ENCODE assay signal across 1 cellular context in the genomic region with DNA sequence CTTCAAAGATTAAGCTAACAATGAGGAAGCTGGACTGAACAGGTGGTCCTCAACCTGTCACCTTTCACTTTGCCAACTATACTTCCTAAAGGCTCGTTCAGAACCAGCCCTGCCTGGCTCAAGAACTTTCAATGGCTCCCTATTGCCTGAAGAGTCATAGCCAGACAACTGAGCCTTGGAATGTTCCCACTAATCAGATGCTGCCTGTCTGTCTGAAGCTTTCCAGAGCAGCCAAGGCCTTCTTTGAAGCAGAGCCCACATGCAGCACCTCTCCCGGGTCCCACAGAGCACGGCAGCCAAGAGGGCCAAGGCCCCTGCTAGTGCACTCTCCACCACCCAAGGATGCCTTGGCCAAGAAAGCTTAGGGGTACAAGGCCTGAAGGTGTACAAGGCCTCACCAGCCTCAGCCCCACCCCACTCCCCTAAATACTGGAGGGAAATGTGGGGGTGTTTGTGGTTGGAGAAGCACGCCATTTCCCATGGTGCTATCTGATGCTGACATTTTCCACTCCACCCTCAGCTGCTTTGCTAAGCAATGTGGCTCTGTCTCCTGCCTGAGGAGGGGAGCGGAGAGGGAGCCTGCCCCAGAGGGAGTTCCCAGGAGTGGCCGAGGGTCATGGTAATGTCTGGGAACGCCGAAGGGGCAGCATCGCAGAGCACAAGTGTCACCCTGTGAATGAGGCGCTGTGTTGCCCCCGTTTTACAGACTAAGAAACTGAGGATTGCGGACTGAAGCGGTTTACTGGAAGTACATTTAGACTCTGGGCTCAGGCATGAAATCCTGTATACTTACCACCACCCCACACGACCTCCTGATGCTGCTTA.
TF ChIP-seq lines count a peak whose summit lies in the region.

No MANE protein-coding gene starts in this region.

TF ChIP-seq in K562, 482 proteins besides CTCF, POLR2A, EP300 and RAD21 (continued from another document and continues in another):
- TF ChIP-seq RHOXF2B (CRISPR knock-in tag; conservative IDR thresholded peaks at IDR 0.05) (no peak), FOXA1 (IDR thresholded peaks at IDR 0.05; ENCODE audit: borderline replicate concordance) (no peak), SNIP1 (IDR thresholded peaks at IDR 0.05; ENCODE audit: low read depth) (no peak), MAFK (IDR thresholded peaks at IDR 0.05; ENCODE audit: low read length) (no peak), CREB1 (IDR thresholded peaks at IDR 0.05) (no peak), CREB1 (CRISPR knock-in tag; IDR thresholded peaks at IDR 0.05) (no peak), TEAD4 (IDR thresholded peaks at IDR 0.05; ENCODE audit: low read length) (peak; percentile 21; the same call in 1 of the 2 replicates), TEAD4 (CRISPR knock-in tag; IDR thresholded peaks at IDR 0.05; ENCODE audit: borderline replicate concordance) (no peak), NFE2L1 (tag; IDR thresholded peaks at IDR 0.05; ENCODE audit: borderline replicate concordance, low read depth) (no peak), FOXJ3 (CRISPR knock-in tag; IDR thresholded peaks at IDR 0.05) (no peak), ELF2 (CRISPR knock-in tag; IDR thresholded peaks at IDR 0.05) (no peak; the same call in none of the 2 replicates), ESRRA (IDR thresholded peaks at IDR 0.05; ENCODE audit: borderline replicate concordance, low read depth) (0 out of 2 replicates have a peak, but pooled peaks have one; percentile 28), SRSF7 (optimal IDR thresholded peaks at IDR 0.05; ENCODE audit: low read depth, low read length) (no peak), NFXL1 (CRISPR knock-in tag; IDR thresholded peaks at IDR 0.05) (no peak), ZNF239 (CRISPR knock-in tag; IDR thresholded peaks at IDR 0.05) (no peak; the same call in 1 of the 2 replicates), DMBX1 (CRISPR knock-in tag; IDR thresholded peaks at IDR 0.05; ENCODE audit: borderline replicate concordance) (peak; percentile 58; the same call in 1 of the 2 replicates), HDAC8 (tag; IDR thresholded peaks at IDR 0.05) (no peak), NR3C1 (CRISPR knock-in tag; IDR thresholded peaks at IDR 0.05) (no peak), ELF1 (tag; IDR thresholded peaks at IDR 0.05) (no peak), BCOR (IDR thresholded peaks at IDR 0.05) (peak; percentile 97), NCOA1 (IDR thresholded peaks at IDR 0.05; ENCODE audit: low read depth) (no peak), ZNF57 (CRISPR knock-in tag; IDR thresholded peaks at IDR 0.05) (no peak), TRIM28 (IDR thresholded peaks at IDR 0.05) (no peak), FOXJ2 (tag; IDR thresholded peaks at IDR 0.05) (no peak)
- TF ChIP-seq, protein P1, sequence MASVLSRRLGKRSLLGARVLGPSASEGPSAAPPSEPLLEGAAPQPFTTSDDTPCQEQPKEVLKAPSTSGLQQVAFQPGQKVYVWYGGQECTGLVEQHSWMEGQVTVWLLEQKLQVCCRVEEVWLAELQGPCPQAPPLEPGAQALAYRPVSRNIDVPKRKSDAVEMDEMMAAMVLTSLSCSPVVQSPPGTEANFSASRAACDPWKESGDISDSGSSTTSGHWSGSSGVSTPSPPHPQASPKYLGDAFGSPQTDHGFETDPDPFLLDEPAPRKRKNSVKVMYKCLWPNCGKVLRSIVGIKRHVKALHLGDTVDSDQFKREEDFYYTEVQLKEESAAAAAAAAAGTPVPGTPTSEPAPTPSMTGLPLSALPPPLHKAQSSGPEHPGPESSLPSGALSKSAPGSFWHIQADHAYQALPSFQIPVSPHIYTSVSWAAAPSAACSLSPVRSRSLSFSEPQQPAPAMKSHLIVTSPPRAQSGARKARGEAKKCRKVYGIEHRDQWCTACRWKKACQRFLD (CRISPR knock-in tag; IDR thresholded peaks at IDR 0.05), result peak; percentile 67; the same call in 1 of the 2 replicates
- TF ChIP-seq, protein P2, sequence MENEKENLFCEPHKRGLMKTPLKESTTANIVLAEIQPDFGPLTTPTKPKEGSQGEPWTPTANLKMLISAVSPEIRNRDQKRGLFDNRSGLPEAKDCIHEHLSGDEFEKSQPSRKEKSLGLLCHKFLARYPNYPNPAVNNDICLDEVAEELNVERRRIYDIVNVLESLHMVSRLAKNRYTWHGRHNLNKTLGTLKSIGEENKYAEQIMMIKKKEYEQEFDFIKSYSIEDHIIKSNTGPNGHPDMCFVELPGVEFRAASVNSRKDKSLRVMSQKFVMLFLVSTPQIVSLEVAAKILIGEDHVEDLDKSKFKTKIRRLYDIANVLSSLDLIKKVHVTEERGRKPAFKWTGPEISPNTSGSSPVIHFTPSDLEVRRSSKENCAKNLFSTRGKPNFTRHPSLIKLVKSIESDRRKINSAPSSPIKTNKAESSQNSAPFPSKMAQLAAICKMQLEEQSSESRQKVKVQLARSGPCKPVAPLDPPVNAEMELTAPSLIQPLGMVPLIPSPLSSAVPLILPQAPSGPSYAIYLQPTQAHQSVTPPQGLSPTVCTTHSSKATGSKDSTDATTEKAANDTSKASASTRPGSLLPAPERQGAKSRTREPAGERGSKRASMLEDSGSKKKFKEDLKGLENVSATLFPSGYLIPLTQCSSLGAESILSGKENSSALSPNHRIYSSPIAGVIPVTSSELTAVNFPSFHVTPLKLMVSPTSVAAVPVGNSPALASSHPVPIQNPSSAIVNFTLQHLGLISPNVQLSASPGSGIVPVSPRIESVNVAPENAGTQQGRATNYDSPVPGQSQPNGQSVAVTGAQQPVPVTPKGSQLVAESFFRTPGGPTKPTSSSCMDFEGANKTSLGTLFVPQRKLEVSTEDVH (IDR thresholded peaks at IDR 0.05; ENCODE audit: low read depth, partially characterized antibody), result no peak
- TF ChIP-seq, protein P3, sequence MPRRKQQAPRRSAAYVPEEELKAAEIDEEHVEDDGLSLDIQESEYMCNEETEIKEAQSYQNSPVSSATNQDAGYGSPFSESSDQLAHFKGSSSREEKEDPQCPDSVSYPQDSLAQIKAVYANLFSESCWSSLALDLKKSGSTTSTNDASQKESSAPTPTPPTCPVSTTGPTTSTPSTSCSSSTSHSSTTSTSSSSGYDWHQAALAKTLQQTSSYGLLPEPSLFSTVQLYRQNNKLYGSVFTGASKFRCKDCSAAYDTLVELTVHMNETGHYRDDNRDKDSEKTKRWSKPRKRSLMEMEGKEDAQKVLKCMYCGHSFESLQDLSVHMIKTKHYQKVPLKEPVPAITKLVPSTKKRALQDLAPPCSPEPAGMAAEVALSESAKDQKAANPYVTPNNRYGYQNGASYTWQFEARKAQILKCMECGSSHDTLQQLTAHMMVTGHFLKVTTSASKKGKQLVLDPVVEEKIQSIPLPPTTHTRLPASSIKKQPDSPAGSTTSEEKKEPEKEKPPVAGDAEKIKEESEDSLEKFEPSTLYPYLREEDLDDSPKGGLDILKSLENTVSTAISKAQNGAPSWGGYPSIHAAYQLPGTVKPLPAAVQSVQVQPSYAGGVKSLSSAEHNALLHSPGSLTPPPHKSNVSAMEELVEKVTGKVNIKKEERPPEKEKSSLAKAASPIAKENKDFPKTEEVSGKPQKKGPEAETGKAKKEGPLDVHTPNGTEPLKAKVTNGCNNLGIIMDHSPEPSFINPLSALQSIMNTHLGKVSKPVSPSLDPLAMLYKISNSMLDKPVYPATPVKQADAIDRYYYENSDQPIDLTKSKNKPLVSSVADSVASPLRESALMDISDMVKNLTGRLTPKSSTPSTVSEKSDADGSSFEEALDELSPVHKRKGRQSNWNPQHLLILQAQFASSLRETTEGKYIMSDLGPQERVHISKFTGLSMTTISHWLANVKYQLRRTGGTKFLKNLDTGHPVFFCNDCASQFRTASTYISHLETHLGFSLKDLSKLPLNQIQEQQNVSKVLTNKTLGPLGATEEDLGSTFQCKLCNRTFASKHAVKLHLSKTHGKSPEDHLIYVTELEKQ (CRISPR knock-in tag; IDR thresholded peaks at IDR 0.05), result peak; percentile 20; the same call in 1 of the 2 replicates
- TF ChIP-seq, protein P4, sequence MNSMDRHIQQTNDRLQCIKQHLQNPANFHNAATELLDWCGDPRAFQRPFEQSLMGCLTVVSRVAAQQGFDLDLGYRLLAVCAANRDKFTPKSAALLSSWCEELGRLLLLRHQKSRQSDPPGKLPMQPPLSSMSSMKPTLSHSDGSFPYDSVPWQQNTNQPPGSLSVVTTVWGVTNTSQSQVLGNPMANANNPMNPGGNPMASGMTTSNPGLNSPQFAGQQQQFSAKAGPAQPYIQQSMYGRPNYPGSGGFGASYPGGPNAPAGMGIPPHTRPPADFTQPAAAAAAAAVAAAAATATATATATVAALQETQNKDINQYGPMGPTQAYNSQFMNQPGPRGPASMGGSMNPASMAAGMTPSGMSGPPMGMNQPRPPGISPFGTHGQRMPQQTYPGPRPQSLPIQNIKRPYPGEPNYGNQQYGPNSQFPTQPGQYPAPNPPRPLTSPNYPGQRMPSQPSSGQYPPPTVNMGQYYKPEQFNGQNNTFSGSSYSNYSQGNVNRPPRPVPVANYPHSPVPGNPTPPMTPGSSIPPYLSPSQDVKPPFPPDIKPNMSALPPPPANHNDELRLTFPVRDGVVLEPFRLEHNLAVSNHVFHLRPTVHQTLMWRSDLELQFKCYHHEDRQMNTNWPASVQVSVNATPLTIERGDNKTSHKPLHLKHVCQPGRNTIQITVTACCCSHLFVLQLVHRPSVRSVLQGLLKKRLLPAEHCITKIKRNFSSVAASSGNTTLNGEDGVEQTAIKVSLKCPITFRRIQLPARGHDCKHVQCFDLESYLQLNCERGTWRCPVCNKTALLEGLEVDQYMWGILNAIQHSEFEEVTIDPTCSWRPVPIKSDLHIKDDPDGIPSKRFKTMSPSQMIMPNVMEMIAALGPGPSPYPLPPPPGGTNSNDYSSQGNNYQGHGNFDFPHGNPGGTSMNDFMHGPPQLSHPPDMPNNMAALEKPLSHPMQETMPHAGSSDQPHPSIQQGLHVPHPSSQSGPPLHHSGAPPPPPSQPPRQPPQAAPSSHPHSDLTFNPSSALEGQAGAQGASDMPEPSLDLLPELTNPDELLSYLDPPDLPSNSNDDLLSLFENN (IDR thresholded peaks at IDR 0.05; ENCODE audit: low read depth in 2 of 2, low read length in 2 of 2), result no peak
- TF ChIP-seq, protein P5, sequence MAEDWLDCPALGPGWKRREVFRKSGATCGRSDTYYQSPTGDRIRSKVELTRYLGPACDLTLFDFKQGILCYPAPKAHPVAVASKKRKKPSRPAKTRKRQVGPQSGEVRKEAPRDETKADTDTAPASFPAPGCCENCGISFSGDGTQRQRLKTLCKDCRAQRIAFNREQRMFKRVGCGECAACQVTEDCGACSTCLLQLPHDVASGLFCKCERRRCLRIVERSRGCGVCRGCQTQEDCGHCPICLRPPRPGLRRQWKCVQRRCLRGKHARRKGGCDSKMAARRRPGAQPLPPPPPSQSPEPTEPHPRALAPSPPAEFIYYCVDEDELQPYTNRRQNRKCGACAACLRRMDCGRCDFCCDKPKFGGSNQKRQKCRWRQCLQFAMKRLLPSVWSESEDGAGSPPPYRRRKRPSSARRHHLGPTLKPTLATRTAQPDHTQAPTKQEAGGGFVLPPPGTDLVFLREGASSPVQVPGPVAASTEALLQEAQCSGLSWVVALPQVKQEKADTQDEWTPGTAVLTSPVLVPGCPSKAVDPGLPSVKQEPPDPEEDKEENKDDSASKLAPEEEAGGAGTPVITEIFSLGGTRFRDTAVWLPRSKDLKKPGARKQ (CRISPR knock-in tag; IDR thresholded peaks at IDR 0.05), result no peak
- TF ChIP-seq, protein P6, sequence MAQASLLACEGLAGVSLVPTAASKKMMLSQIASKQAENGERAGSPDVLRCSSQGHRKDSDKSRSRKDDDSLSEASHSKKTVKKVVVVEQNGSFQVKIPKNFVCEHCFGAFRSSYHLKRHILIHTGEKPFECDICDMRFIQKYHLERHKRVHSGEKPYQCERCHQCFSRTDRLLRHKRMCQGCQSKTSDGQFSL (CRISPR knock-in tag; IDR thresholded peaks at IDR 0.05), result peak; percentile 44; the same call in 1 of the 2 replicates
- TF ChIP-seq, protein P6 (tag; IDR thresholded peaks at IDR 0.05), result no peak; a peak in 1 of 4 replicates
- TF ChIP-seq, protein P7, sequence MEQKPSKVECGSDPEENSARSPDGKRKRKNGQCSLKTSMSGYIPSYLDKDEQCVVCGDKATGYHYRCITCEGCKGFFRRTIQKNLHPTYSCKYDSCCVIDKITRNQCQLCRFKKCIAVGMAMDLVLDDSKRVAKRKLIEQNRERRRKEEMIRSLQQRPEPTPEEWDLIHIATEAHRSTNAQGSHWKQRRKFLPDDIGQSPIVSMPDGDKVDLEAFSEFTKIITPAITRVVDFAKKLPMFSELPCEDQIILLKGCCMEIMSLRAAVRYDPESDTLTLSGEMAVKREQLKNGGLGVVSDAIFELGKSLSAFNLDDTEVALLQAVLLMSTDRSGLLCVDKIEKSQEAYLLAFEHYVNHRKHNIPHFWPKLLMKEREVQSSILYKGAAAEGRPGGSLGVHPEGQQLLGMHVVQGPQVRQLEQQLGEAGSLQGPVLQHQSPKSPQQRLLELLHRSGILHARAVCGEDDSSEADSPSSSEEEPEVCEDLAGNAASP (IDR thresholded peaks at IDR 0.05), result no peak
- TF ChIP-seq, protein P8, sequence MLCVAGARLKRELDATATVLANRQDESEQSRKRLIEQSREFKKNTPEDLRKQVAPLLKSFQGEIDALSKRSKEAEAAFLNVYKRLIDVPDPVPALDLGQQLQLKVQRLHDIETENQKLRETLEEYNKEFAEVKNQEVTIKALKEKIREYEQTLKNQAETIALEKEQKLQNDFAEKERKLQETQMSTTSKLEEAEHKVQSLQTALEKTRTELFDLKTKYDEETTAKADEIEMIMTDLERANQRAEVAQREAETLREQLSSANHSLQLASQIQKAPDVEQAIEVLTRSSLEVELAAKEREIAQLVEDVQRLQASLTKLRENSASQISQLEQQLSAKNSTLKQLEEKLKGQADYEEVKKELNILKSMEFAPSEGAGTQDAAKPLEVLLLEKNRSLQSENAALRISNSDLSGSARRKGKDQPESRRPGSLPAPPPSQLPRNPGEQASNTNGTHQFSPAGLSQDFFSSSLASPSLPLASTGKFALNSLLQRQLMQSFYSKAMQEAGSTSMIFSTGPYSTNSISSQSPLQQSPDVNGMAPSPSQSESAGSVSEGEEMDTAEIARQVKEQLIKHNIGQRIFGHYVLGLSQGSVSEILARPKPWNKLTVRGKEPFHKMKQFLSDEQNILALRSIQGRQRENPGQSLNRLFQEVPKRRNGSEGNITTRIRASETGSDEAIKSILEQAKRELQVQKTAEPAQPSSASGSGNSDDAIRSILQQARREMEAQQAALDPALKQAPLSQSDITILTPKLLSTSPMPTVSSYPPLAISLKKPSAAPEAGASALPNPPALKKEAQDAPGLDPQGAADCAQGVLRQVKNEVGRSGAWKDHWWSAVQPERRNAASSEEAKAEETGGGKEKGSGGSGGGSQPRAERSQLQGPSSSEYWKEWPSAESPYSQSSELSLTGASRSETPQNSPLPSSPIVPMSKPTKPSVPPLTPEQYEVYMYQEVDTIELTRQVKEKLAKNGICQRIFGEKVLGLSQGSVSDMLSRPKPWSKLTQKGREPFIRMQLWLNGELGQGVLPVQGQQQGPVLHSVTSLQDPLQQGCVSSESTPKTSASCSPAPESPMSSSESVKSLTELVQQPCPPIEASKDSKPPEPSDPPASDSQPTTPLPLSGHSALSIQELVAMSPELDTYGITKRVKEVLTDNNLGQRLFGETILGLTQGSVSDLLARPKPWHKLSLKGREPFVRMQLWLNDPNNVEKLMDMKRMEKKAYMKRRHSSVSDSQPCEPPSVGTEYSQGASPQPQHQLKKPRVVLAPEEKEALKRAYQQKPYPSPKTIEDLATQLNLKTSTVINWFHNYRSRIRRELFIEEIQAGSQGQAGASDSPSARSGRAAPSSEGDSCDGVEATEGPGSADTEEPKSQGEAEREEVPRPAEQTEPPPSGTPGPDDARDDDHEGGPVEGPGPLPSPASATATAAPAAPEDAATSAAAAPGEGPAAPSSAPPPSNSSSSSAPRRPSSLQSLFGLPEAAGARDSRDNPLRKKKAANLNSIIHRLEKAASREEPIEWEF (CRISPR knock-in tag; IDR thresholded peaks at IDR 0.05), result 0 out of 2 replicates have a peak, but pooled peaks have one; percentile 36
